In genomic region chr6:4549556-4550226, GRCh38 we compare ENCODE assay signal across 29 cellular contexts.
"Had no signal": no experiment of that assay in that cellular context is flagged by ENCODE, and none has a peak within 500 bp of the region (broad histone marks: within the 10 kb centered on the region; RNA-seq: fewer than 3 reads in every experiment).

No MANE protein-coding gene starts in this region.

- DNase-seq: activated CD4-positive, alpha-beta memory T cell treated with anti-CD3 and anti-CD28 coated beads, Interleukin-2, amount 10 ng/mL, durations not matched to agents 7 days and 5 days; activated CD4-positive, alpha-beta T cell treated with anti-CD3 and anti-CD28 coated beads for 1 hour; activated CD4-positive, alpha-beta T cell treated with anti-CD3 and anti-CD28 coated beads, Interleukin-2, amount 10 ng/mL, durations not matched to agents 7 days and 5 days; activated CD4-positive, alpha-beta T cell treated with anti-CD3 and anti-CD28 coated beads, Interleukin-2, amount 50 U/mL, for 48 hours; activated CD4-positive, CD25-positive, alpha-beta regulatory T cell; activated CD8-positive, alpha-beta memory T cell treated with anti-CD3 and anti-CD28 coated beads for 24 hours; activated CD8-positive, alpha-beta memory T cell treated with anti-CD3 and anti-CD28 coated beads, Interleukin-2, amount 10 ng/mL, durations not matched to agents 7 days and 5 days; activated CD8-positive, alpha-beta memory T cell treated with anti-CD3 and anti-CD28 coated beads, Interleukin-2, amount 50 U/mL, for 48 hours; activated CD8-positive, alpha-beta T cell treated with anti-CD3 and anti-CD28 coated beads, Interleukin-2, amount 10 ng/mL, durations not matched to agents 7 days and 5 days; activated effector memory CD4-positive, alpha-beta T cell treated with Interleukin-2 at 50 U/mL for 16 hours; activated gamma-delta T cell; activated naive CD4-positive, alpha-beta T cell treated with anti-CD3 and anti-CD28 coated beads, Interleukin-2, amount 10 ng/mL, durations not matched to agents 7 days and 5 days; activated naive CD4-positive, alpha-beta T cell treated with Interleukin-2 at 50 U/mL for 16 hours; activated naive CD8-positive, alpha-beta T cell treated with anti-CD3 and anti-CD28 coated beads, Interleukin-2, amount 10 ng/mL, durations not matched to agents 7 days and 5 days; activated naive CD8-positive, alpha-beta T cell treated with anti-CD3 and anti-CD28 coated beads, Interleukin-2, amount 50 U/mL, for 24 hours; activated T-cell treated with anti-CD3 and anti-CD28 coated beads, Interleukin-2, amount 50 U/mL, for 24 hours; activated T-cell treated with anti-CD3 and anti-CD28 coated beads, Interleukin-2, amount 50 U/mL, for 48 hours; amygdala; anterior cingulate cortex; caudate nucleus; cerebellar nuclear complex; T-helper 1 cell; T-helper 2 cell; T-helper 9 cell had no signal

- ATAC-seq: activated CD4-positive, alpha-beta T cell treated with anti-CD3 and anti-CD28 coated beads for 36 hours; activated CD4-positive, CD25-positive, alpha-beta regulatory T cell treated with anti-CD3 and anti-CD28 coated beads, Interleukin-2, amount 50 U/mL, for 24 hours; activated CD8-positive, alpha-beta memory T cell treated with anti-CD3 and anti-CD28 coated beads, Interleukin-2, amount 10 ng/mL, durations not matched to agents 7 days and 5 days; activated CD8-positive, alpha-beta T cell treated with anti-CD3 and anti-CD28 coated beads, Interleukin-2, amount 10 ng/mL, durations not matched to agents 7 days and 5 days; activated naive CD8-positive, alpha-beta T cell treated with anti-CD3 and anti-CD28 coated beads, Interleukin-2, amount 50 U/mL, for 24 hours had no signal

- H3K9me3 ChIP-seq: ascending aorta had no signal

- H3K27ac ChIP-seq: ascending aorta, cardiac muscle cell, VCaP had no signal

- H3K27me3 ChIP-seq: ascending aorta, cardiac muscle cell had no signal

- H3K36me3 ChIP-seq: ascending aorta, cardiac muscle cell had no signal

- H3K4me3 ChIP-seq: ascending aorta, cardiac muscle cell had no signal

- H3K4me1 ChIP-seq: ascending aorta had no signal
